8 cellular contexts compared by ENCODE assay signal in the genomic region with DNA sequence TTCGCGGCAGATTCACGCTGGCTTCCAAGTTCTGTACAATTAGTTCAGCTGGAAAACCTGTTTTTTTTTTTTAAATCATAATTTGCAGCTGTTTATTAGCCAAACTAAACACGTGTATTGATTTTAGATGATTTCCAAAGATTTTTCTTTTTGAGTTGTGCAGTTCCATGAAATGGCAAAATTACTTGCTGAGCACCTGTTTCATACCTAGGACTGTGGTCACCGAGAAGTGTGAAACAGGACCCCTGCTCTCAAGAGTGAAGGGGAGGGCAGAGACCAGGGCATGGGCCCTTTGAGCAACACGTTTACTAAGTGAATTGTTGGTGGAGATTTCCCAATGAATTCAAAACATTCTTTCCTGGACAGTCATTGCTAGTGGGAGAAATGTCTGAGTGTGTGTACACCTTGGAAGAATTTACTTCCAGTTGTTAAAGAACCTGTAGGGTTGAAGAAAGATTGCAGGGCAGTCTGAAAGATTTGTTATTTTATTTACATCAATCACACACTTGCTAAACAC. TPM values are rescaled to one million over a fixed set of nuclear protein-coding genes. Genes with fewer than 3 reads are reported as not detected.
A peak's percentile ranks its signal among the peaks of the same experiment; 100 is the strongest.
DNase-seq lines count a peak whose midpoint lies in the region; ATAC-seq and TF ChIP-seq lines count a peak whose summit lies in the region.

No MANE protein-coding gene starts in this region.

- H3K4me1 Mint-ChIP-seq in stimulated activated naive CD8-positive, alpha-beta T cell treated with anti-CD3 and anti-CD28 coated beads, Interleukin-15, Interleukin-2, amounts not matched to agents 100 ng/mL and 50 ng/mL, for 24 hours (ENCODE audit: low read depth) = peaks cover 22% of the 10 kb centered on the region
- peaks cover 16% of the 10 kb centered on the region for H3K4me1 Mint-ChIP-seq in T-helper 2 cell treated with Interferon-gamma antibody and Interleukin-4, amounts not matched to agents 5 μg/mL and 100 μg/mL, for 36 hours (ENCODE audit: low read depth)

- TF ChIP-seq CTCF in GM10266 (IDR thresholded peaks at IDR 0.05; ENCODE audit: control insufficient read depth, insufficient read depth, low read depth, missing control alignments) = no peak

- no peaks in the 10 kb centered on the region for H3K36me3 Mint-ChIP-seq in stimulated activated naive CD8-positive, alpha-beta T cell treated with anti-CD3 and anti-CD28 coated beads, Interleukin-15, Interleukin-2, amounts not matched to agents 100 ng/mL and 50 ng/mL, for 24 hours (ENCODE audit: low read depth)
- H3K36me3 Mint-ChIP-seq in T-helper 2 cell treated with Interferon-gamma antibody and Interleukin-4, amounts not matched to agents 5 μg/mL and 100 μg/mL, for 36 hours (ENCODE audit: low read depth) = no peaks in the 10 kb centered on the region

- H3K27ac Mint-ChIP-seq in stimulated activated naive CD8-positive, alpha-beta T cell treated with anti-CD3 and anti-CD28 coated beads, Interleukin-15, Interleukin-2, amounts not matched to agents 100 ng/mL and 50 ng/mL, for 24 hours = peak overlapping the region; percentile 61
- H3K27ac Mint-ChIP-seq in T-helper 2 cell treated with Interferon-gamma antibody and Interleukin-4, amounts not matched to agents 5 μg/mL and 100 μg/mL, for 36 hours = no peak overlapping the region

- H3K4me3 Mint-ChIP-seq in stimulated activated naive CD8-positive, alpha-beta T cell treated with anti-CD3 and anti-CD28 coated beads, Interleukin-15, Interleukin-2, amounts not matched to agents 100 ng/mL and 50 ng/mL, for 24 hours = peak overlapping the region; percentile 71
- H3K4me3 Mint-ChIP-seq in T-helper 2 cell treated with Interferon-gamma antibody and Interleukin-4, amounts not matched to agents 5 μg/mL and 100 μg/mL, for 36 hours = peak overlapping the region; percentile 67

- H3K9me3 Mint-ChIP-seq in stimulated activated naive CD8-positive, alpha-beta T cell treated with anti-CD3 and anti-CD28 coated beads, Interleukin-15, Interleukin-2, amounts not matched to agents 100 ng/mL and 50 ng/mL, for 24 hours = no peaks in the 10 kb centered on the region
- H3K9me3 Mint-ChIP-seq in T-helper 2 cell treated with Interferon-gamma antibody and Interleukin-4, amounts not matched to agents 5 μg/mL and 100 μg/mL, for 36 hours = no peaks in the 10 kb centered on the region

- DNase-seq in stimulated activated naive CD8-positive, alpha-beta T cell treated with anti-CD3 and anti-CD28 coated beads, Interleukin-15, Interleukin-2, amounts not matched to agents 100 U/mL and 50 U/mL, for 24 hours = no peak
- no peak for DNase-seq in T-helper 2 cell treated with Interferon-gamma antibody and Interleukin-4, amounts not matched to agents 5 μg/mL and 100 μg/mL, for 36 hours (ENCODE audit: low spot score)
- DNase-seq in fibroblast of peridontal ligament (ENCODE audit: extremely low read depth) = peak; percentile 52
- peak; percentile 38 for DNase-seq in pons (ENCODE audit: low spot score)
- DNase-seq in NCI-H82 treated with DMSO at 0.1 percent for 48 hours (lab: John Stamatoyannopoulos, UW; ENCODE audit: unreplicated experiment) = no peak
- DNase-seq in GM10266 (ENCODE audit: extremely low spot score) = no peak

- no peak for ATAC-seq in stimulated activated naive CD8-positive, alpha-beta T cell treated with anti-CD3 and anti-CD28 coated beads, Interleukin-15, Interleukin-2, amounts not matched to agents 100 U/mL and 50 U/mL, for 24 hours
- ATAC-seq in esophagus mucosa = no peak

- peaks cover 13% of the 10 kb centered on the region for H3K27me3 Mint-ChIP-seq in stimulated activated naive CD8-positive, alpha-beta T cell treated with anti-CD3 and anti-CD28 coated beads, Interleukin-15, Interleukin-2, amounts not matched to agents 100 ng/mL and 50 ng/mL, for 24 hours
- peaks cover 22% of the 10 kb centered on the region for H3K27me3 Mint-ChIP-seq in T-helper 2 cell treated with Interferon-gamma antibody and Interleukin-4, amounts not matched to agents 5 μg/mL and 100 μg/mL, for 36 hours (ENCODE audit: low read depth)

RNA-seq across cellular contexts. Expression of a gene that starts 0.7 kb away (rescaled TPM):
- 31.8 TPM for total RNA-seq in esophagus mucosa

Comparison
In these comparisons a context has a peak if more than half of its experiments do, and no peak if none do; other contexts are left out.
1. DNase-seq: peak in fibroblast of peridontal ligament (single experiment) and pons (single experiment); none in stimulated activated naive CD8-positive, alpha-beta T cell treated with anti-CD3 and anti-CD28 coated beads, Interleukin-15, Interleukin-2, amounts not matched to agents 100 U/mL and 50 U/mL, for 24 hours (single experiment), T-helper 2 cell treated with Interferon-gamma antibody and Interleukin-4, amounts not matched to agents 5 μg/mL and 100 μg/mL, for 36 hours (single experiment), NCI-H82 treated with DMSO at 0.1 percent for 48 hours (single experiment) and GM10266 (single experiment).